Comparison of ENCODE assay signal across 24 cellular contexts in genomic region chr14:93884950-93885349, GRCh38. TPM values are rescaled to one million over a fixed set of nuclear protein-coding genes. Genes with fewer than 3 reads are reported as not detected.
DNase-seq lines count a peak whose midpoint lies in the region; ATAC-seq and TF ChIP-seq lines count a peak whose summit lies in the region.
"Had no signal": no experiment of that assay in that cellular context is flagged by ENCODE, and none has a peak within 500 bp of the region (broad histone marks: within the 10 kb centered on the region; RNA-seq: fewer than 3 reads in every experiment).

No MANE protein-coding gene starts in this region.

- TF ChIP-seq CTCF in neural crest cell (conservative IDR thresholded peaks at IDR 0.05) = no peak

- peaks cover 5% of the 10 kb centered on the region for H3K4me1 Mint-ChIP-seq in activated CD4-positive, alpha-beta T cell treated with anti-CD3 and anti-CD28 coated beads, Interleukin-2, amount 10 ng/mL, durations not matched to agents 24 days and 14 days
- H3K4me1 Mint-ChIP-seq in activated naive CD8-positive, alpha-beta T cell treated with anti-CD3 and anti-CD28 coated beads, Interleukin-2, amount 10 ng/mL, durations not matched to agents 7 days and 5 days = peaks cover 8% of the 10 kb centered on the region
- H3K4me1 Mint-ChIP-seq in activated naive CD8-positive, alpha-beta T cell treated with anti-CD3 and anti-CD28 coated beads, Interleukin-2, amount 50 U/mL, for 24 hours = no peaks in the 10 kb centered on the region
- peaks cover 5% of the 10 kb centered on the region for H3K4me1 Mint-ChIP-seq in T-helper 1 cell treated with Interleukin-12 subunit alpha and Interleukin-12 subunit beta and Interleukin-4 antibody, amounts not matched to agents 30 μg/mL and 1 μg/mL, for 36 hours (ENCODE audit: low read depth)
- H3K4me1 Mint-ChIP-seq in neural crest cell = no peaks in the 10 kb centered on the region

- H3K27me3 Mint-ChIP-seq in activated CD4-positive, alpha-beta T cell treated with anti-CD3 and anti-CD28 coated beads, Interleukin-2, amount 10 ng/mL, durations not matched to agents 24 days and 14 days = peaks cover 19% of the 10 kb centered on the region
- peaks cover 34% of the 10 kb centered on the region for H3K27me3 Mint-ChIP-seq in activated naive CD8-positive, alpha-beta T cell treated with anti-CD3 and anti-CD28 coated beads, Interleukin-2, amount 10 ng/mL, durations not matched to agents 7 days and 5 days
- H3K27me3 Mint-ChIP-seq in activated naive CD8-positive, alpha-beta T cell treated with anti-CD3 and anti-CD28 coated beads, Interleukin-2, amount 50 U/mL, for 24 hours = peaks cover 9% of the 10 kb centered on the region
- peaks cover 30% of the 10 kb centered on the region for H3K27me3 Mint-ChIP-seq in T-helper 1 cell treated with Interleukin-12 subunit alpha and Interleukin-12 subunit beta and Interleukin-4 antibody, amounts not matched to agents 30 μg/mL and 1 μg/mL, for 36 hours (ENCODE audit: low read depth)
- H3K27me3 Mint-ChIP-seq in neural crest cell (ENCODE audit: low read depth) = peaks cover 9% of the 10 kb centered on the region

- intact Hi-C loops in activated CD4-positive, alpha-beta T cell treated with anti-CD3 and anti-CD28 coated beads, Interleukin-2, amount 10 ng/mL, durations not matched to agents 24 days and 14 days (cut with micrococcal nuclease) = no loop called here

- no peaks in the 10 kb centered on the region for H3K9me3 Mint-ChIP-seq in activated CD4-positive, alpha-beta T cell treated with anti-CD3 and anti-CD28 coated beads, Interleukin-2, amount 10 ng/mL, durations not matched to agents 24 days and 14 days
- H3K9me3 Mint-ChIP-seq in activated naive CD8-positive, alpha-beta T cell treated with anti-CD3 and anti-CD28 coated beads, Interleukin-2, amount 10 ng/mL, durations not matched to agents 7 days and 5 days = peaks cover 13% of the 10 kb centered on the region
- H3K9me3 Mint-ChIP-seq in activated naive CD8-positive, alpha-beta T cell treated with anti-CD3 and anti-CD28 coated beads, Interleukin-2, amount 50 U/mL, for 24 hours = peaks cover 6% of the 10 kb centered on the region
- H3K9me3 Mint-ChIP-seq in T-helper 1 cell treated with Interleukin-12 subunit alpha and Interleukin-12 subunit beta and Interleukin-4 antibody, amounts not matched to agents 30 μg/mL and 1 μg/mL, for 36 hours = peaks cover 7% of the 10 kb centered on the region
- H3K9me3 Mint-ChIP-seq in neural crest cell = peaks cover 3% of the 10 kb centered on the region

- POLR2A ChIA-PET in activated naive CD8-positive, alpha-beta T cell treated with anti-CD3 and anti-CD28 coated beads, Interleukin-2, amount 10 ng/mL, durations not matched to agents 7 days and 5 days (lab: Charles Lee) = no interaction called here

- peak overlapping the region; percentile 10 for H3K27ac Mint-ChIP-seq in activated CD4-positive, alpha-beta T cell treated with anti-CD3 and anti-CD28 coated beads, Interleukin-2, amount 10 ng/mL, durations not matched to agents 24 days and 14 days
- peak overlapping the region; percentile 34 for H3K27ac Mint-ChIP-seq in activated naive CD8-positive, alpha-beta T cell treated with anti-CD3 and anti-CD28 coated beads, Interleukin-2, amount 10 ng/mL, durations not matched to agents 7 days and 5 days
- H3K27ac Mint-ChIP-seq in activated naive CD8-positive, alpha-beta T cell treated with anti-CD3 and anti-CD28 coated beads, Interleukin-2, amount 50 U/mL, for 24 hours = no peak overlapping the region
- peak overlapping the region; percentile 17 for H3K27ac Mint-ChIP-seq in T-helper 1 cell treated with Interleukin-12 subunit alpha and Interleukin-12 subunit beta and Interleukin-4 antibody, amounts not matched to agents 30 μg/mL and 1 μg/mL, for 36 hours
- H3K27ac Mint-ChIP-seq in neural crest cell (ENCODE audit: unreplicated experiment) = peak overlapping the region; percentile 89
- H3K27ac Mint-ChIP-seq: CD8-positive, alpha-beta T cell; IgD-negative memory B cell had no signal

- H3K4me3 Mint-ChIP-seq in activated CD4-positive, alpha-beta T cell treated with anti-CD3 and anti-CD28 coated beads, Interleukin-2, amount 10 ng/mL, durations not matched to agents 24 days and 14 days = no peak overlapping the region
- H3K4me3 Mint-ChIP-seq in activated naive CD8-positive, alpha-beta T cell treated with anti-CD3 and anti-CD28 coated beads, Interleukin-2, amount 10 ng/mL, durations not matched to agents 7 days and 5 days = no peak overlapping the region
- H3K4me3 Mint-ChIP-seq in activated naive CD8-positive, alpha-beta T cell treated with anti-CD3 and anti-CD28 coated beads, Interleukin-2, amount 50 U/mL, for 24 hours = no peak overlapping the region
- no peak overlapping the region for H3K4me3 Mint-ChIP-seq in T-helper 1 cell treated with Interleukin-12 subunit alpha and Interleukin-12 subunit beta and Interleukin-4 antibody, amounts not matched to agents 30 μg/mL and 1 μg/mL, for 36 hours
- no peak overlapping the region for H3K4me3 Mint-ChIP-seq in neural crest cell
- H3K4me3 Mint-ChIP-seq: CD8-positive, alpha-beta T cell; IgD-negative memory B cell had no signal

- no peaks in the 10 kb centered on the region for H3K36me3 Mint-ChIP-seq in activated CD4-positive, alpha-beta T cell treated with anti-CD3 and anti-CD28 coated beads, Interleukin-2, amount 10 ng/mL, durations not matched to agents 24 days and 14 days (ENCODE audit: low read depth)
- no peaks in the 10 kb centered on the region for H3K36me3 Mint-ChIP-seq in activated naive CD8-positive, alpha-beta T cell treated with anti-CD3 and anti-CD28 coated beads, Interleukin-2, amount 10 ng/mL, durations not matched to agents 7 days and 5 days
- no peaks in the 10 kb centered on the region for H3K36me3 Mint-ChIP-seq in activated naive CD8-positive, alpha-beta T cell treated with anti-CD3 and anti-CD28 coated beads, Interleukin-2, amount 50 U/mL, for 24 hours (ENCODE audit: low read depth)
- H3K36me3 Mint-ChIP-seq in T-helper 1 cell treated with Interleukin-12 subunit alpha and Interleukin-12 subunit beta and Interleukin-4 antibody, amounts not matched to agents 30 μg/mL and 1 μg/mL, for 36 hours (ENCODE audit: low read depth) = no peaks in the 10 kb centered on the region
- no peaks in the 10 kb centered on the region for H3K36me3 Mint-ChIP-seq in neural crest cell (ENCODE audit: low read depth)
- H3K36me3 Mint-ChIP-seq: CD8-positive, alpha-beta T cell; IgD-negative memory B cell had no signal

- ATAC-seq in activated naive CD8-positive, alpha-beta T cell treated with anti-CD3 and anti-CD28 coated beads, Interleukin-2, amount 10 ng/mL, durations not matched to agents 7 days and 5 days (ENCODE audit: low read depth) = no peak
- ATAC-seq in activated naive CD8-positive, alpha-beta T cell treated with anti-CD3 and anti-CD28 coated beads, Interleukin-2, amount 50 U/mL, for 24 hours = no peak
- ATAC-seq in GM19023 (IDR thresholded peaks at IDR 0.05; ENCODE audit: unreplicated experiment) = no peak
- ATAC-seq: CD8-positive, alpha-beta T cell; Panc1 had no signal

- no peak for DNase-seq in activated CD4-positive, alpha-beta T cell treated with anti-CD3 and anti-CD28 coated beads, Interleukin-2, amount 10 ng/mL, durations not matched to agents 24 days and 14 days
- no peak for DNase-seq in activated CD4-positive, alpha-beta T cell treated with anti-CD3 and anti-CD28 coated beads for 48 hours
- DNase-seq in activated naive CD8-positive, alpha-beta T cell treated with anti-CD3 and anti-CD28 coated beads, Interleukin-2, amount 10 ng/mL, durations not matched to agents 7 days and 5 days = no peak
- no peak for DNase-seq in activated naive CD8-positive, alpha-beta T cell treated with anti-CD3 and anti-CD28 coated beads, Interleukin-2, amount 50 U/mL, for 24 hours
- DNase-seq in neural crest cell (ENCODE audit: low read depth, low spot score) (no peak), anterior cingulate cortex (lab: John Stamatoyannopoulos, UW) (no peak)
- DNase-seq: AML-193; C1 segment of cervical spinal cord; CD8-positive, alpha-beta T cell; DND-41; GOT3; Karpas-422; NCI-H1105; NCI-H146; NCI-H2029; NCI-H2227 treated with DMSO at 0.1 percent for 48 hours; NCI-H510A; SIG-M5 had no signal

RNA-seq across cellular contexts. Expression of gene FAM181A, which starts 42.2 kb away (rescaled TPM):
- total RNA-seq in activated CD4-positive, alpha-beta T cell treated with anti-CD3 and anti-CD28 coated beads, Interleukin-2, amount 10 ng/mL, durations not matched to agents 24 days and 14 days = not detected in 2 replicates
- total RNA-seq in activated naive CD8-positive, alpha-beta T cell treated with anti-CD3 and anti-CD28 coated beads, Interleukin-2, amount 10 ng/mL, durations not matched to agents 7 days and 5 days = not detected
- 13.4 and 14.7 TPM in 2 replicates for total RNA-seq in neural crest cell
- total RNA-seq: A172; CD8-positive, alpha-beta T cell; MCF 10A had no signal

Comparison
In these comparisons a context has a peak if more than half of its experiments do, and no peak if none do; other contexts are left out.
1. RNA of gene FAM181A, which starts 42.2 kb away (total RNA-seq): 13.4 to 14.7 TPM in neural crest cell; not detected in activated CD4-positive, alpha-beta T cell treated with anti-CD3 and anti-CD28 coated beads, Interleukin-2, amount 10 ng/mL, durations not matched to agents 24 days and 14 days and not detected in activated naive CD8-positive, alpha-beta T cell treated with anti-CD3 and anti-CD28 coated beads, Interleukin-2, amount 10 ng/mL, durations not matched to agents 7 days and 5 days; every median in the first group is over 10 times any median in the second.